In the genomic region with DNA sequence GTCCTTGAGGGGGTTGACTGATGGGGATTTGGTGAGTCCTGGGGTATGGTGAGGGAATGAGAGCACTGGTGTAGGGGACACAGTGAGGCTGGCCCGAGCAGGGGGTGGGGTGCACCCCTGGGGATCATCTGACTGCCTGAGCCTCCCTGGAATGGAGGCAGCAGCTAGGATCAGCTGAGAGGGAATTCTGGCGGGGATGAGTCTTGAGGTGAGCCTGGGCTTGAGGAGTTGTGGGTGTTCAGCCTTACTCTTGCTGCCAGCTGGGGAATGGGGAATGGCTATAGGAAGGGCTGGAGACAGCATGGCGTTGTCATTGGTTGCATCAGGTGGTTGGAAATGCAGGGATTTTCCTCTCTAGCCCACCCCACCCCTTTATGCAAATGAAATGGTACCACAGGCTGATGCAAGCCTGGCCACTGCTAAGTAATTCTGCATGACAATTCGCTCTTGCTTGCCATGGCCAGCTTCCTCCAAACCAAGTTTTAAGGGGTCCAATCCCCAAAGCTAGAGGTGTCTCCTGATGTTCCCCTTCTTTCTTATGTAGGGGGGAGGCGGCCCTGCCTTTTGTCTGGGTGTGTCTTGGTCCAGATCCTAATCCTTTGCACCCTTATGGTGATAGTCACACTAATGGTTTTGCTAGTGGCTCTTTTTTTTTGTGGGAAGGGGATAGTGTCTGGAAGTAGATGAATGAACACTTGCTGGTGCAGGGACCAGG, we compare ENCODE assay signal across 7 cellular contexts. TPM values are rescaled to one million over a fixed set of nuclear protein-coding genes. Genes with fewer than 3 reads are reported as not detected.
A peak's percentile ranks its signal among the peaks of the same experiment; 100 is the strongest.
DNase-seq lines count a peak whose midpoint lies in the region; ATAC-seq and TF ChIP-seq lines count a peak whose summit lies in the region.

No MANE protein-coding gene starts in this region.

- TF ChIP-seq CTCF in GM10266 (IDR thresholded peaks at IDR 0.05; ENCODE audit: control insufficient read depth, insufficient read depth, low read depth, missing control alignments): no peak
- TF ChIP-seq CTCF in suprapubic skin (IDR thresholded peaks at IDR 0.05): no peak

- no peaks in the 10 kb centered on the region for H3K27me3 Mint-ChIP-seq in activated CD8-positive, alpha-beta T cell treated with anti-CD3 and anti-CD28 coated beads, Interleukin-2, amount 10 ng/mL, durations not matched to agents 7 days and 5 days (ENCODE audit: low read depth)

- no peaks in the 10 kb centered on the region for H3K9me3 Mint-ChIP-seq in activated CD8-positive, alpha-beta T cell treated with anti-CD3 and anti-CD28 coated beads, Interleukin-2, amount 10 ng/mL, durations not matched to agents 7 days and 5 days (ENCODE audit: insufficient read depth)

- POLR2A ChIA-PET in activated CD8-positive, alpha-beta T cell treated with anti-CD3 and anti-CD28 coated beads, Interleukin-2, amount 10 ng/mL, durations not matched to agents 7 days and 5 days (lab: Charles Lee): interaction anchor here (1.2 kb wide), 1 partner anchor 8 kb away, joined by 5 read pairs; no protein-coding TSS in a partner anchor

- no peak overlapping the region for H3K4me3 Mint-ChIP-seq in activated CD8-positive, alpha-beta T cell treated with anti-CD3 and anti-CD28 coated beads, Interleukin-2, amount 10 ng/mL, durations not matched to agents 7 days and 5 days

- peaks cover 50% of the 10 kb centered on the region for H3K4me1 Mint-ChIP-seq in activated CD8-positive, alpha-beta T cell treated with anti-CD3 and anti-CD28 coated beads, Interleukin-2, amount 10 ng/mL, durations not matched to agents 7 days and 5 days (ENCODE audit: low read depth)

- no peaks in the 10 kb centered on the region for H3K9me3 ChIP-seq in suprapubic skin

- TF ChIP-seq EP300 in suprapubic skin (IDR thresholded peaks at IDR 0.05): no peak

- CTCF ChIA-PET in activated CD8-positive, alpha-beta T cell treated with anti-CD3 and anti-CD28 coated beads, Interleukin-2, amount 10 ng/mL, durations not matched to agents 7 days and 5 days (lab: Charles Lee): interaction anchor here (1.1 to 2.7 kb wide), 6 partner anchors 11 to 30 kb away, joined by 3 to 15 read pairs (median 4); no protein-coding TSS in a partner anchor

- H3K27ac Mint-ChIP-seq in activated CD8-positive, alpha-beta T cell treated with anti-CD3 and anti-CD28 coated beads, Interleukin-2, amount 10 ng/mL, durations not matched to agents 7 days and 5 days: peak overlapping the region; percentile 74

- DNase-seq in GM10266 (ENCODE audit: extremely low spot score) (peak; percentile 65), iPS DF 4.7 (ENCODE audit: extremely low read depth, low spot score) (peak; percentile 83), suprapubic skin (ENCODE audit: low spot score in 2 of 2) (no peak), cerebellar cortex (ENCODE audit: low spot score) (no peak), Ammon's horn (ENCODE audit: low spot score) (no peak)
- DNase-seq in activated CD8-positive, alpha-beta T cell treated with anti-CD3 and anti-CD28 coated beads, Interleukin-2, amount 10 ng/mL, durations not matched to agents 7 days and 5 days: no peak

- WGBS in suprapubic skin: 55% methylated on average over 5 of the region's 5 CpGs

- peaks cover 52% of the 10 kb centered on the region for H3K36me3 ChIP-seq in suprapubic skin

- peak overlapping the region; percentile 98 for H3K27ac ChIP-seq in suprapubic skin

- TF ChIP-seq POLR2A in suprapubic skin (IDR thresholded peaks at IDR 0.05): no peak

- H3K27me3 ChIP-seq in suprapubic skin: no peaks in the 10 kb centered on the region

- H3K36me3 Mint-ChIP-seq in activated CD8-positive, alpha-beta T cell treated with anti-CD3 and anti-CD28 coated beads, Interleukin-2, amount 10 ng/mL, durations not matched to agents 7 days and 5 days (ENCODE audit: low read depth): peaks cover 81% of the 10 kb centered on the region

- H3K4me1 ChIP-seq in suprapubic skin: peaks cover 94% of the 10 kb centered on the region

- peak overlapping the region; percentile 74 for H3K4me3 ChIP-seq in suprapubic skin

- ATAC-seq in HG02759 (IDR thresholded peaks at IDR 0.05; ENCODE audit: unreplicated experiment): peak; percentile 68
- no peak for ATAC-seq in activated CD8-positive, alpha-beta T cell treated with anti-CD3 and anti-CD28 coated beads, Interleukin-2, amount 10 ng/mL, durations not matched to agents 7 days and 5 days

RNA-seq across cellular contexts. Expression of gene NFE2L1, which starts 7.5 kb away (rescaled TPM):
- total RNA-seq in activated CD8-positive, alpha-beta T cell treated with anti-CD3 and anti-CD28 coated beads, Interleukin-2, amount 10 ng/mL, durations not matched to agents 7 days and 5 days: 10 to 100 TPM; 44.1 to 50.7 TPM
- total RNA-seq in suprapubic skin: 100 to 1,000 TPM in 2 of 4 donors, 10 to 100 TPM in 2; 89.9 to 250 (median 138) TPM

RNA-seq across cellular contexts. Expression of gene COPZ2, which starts 18.1 kb away (rescaled TPM):
- total RNA-seq in activated CD8-positive, alpha-beta T cell treated with anti-CD3 and anti-CD28 coated beads, Interleukin-2, amount 10 ng/mL, durations not matched to agents 7 days and 5 days: 1 to 10 TPM; 5.1 to 5.5 TPM
- total RNA-seq in suprapubic skin: 10 to 100 TPM in 3 of 4 donors, 1 to 10 TPM in 1; 9.7 to 17.2 (median 12.5) TPM

RNA-seq across cellular contexts. Expression of gene CBX1, which starts 45.6 kb away (rescaled TPM):
- 10 to 100 TPM; 68.2 to 70.3 TPM for total RNA-seq in activated CD8-positive, alpha-beta T cell treated with anti-CD3 and anti-CD28 coated beads, Interleukin-2, amount 10 ng/mL, durations not matched to agents 7 days and 5 days
- total RNA-seq in suprapubic skin: 10 to 100 TPM; 18.4 to 27.5 (median 22.3) TPM

RNA-seq across cellular contexts. Expression of gene SNX11, which starts 51.9 kb away (rescaled TPM):
- 10 to 100 TPM; 33.3 to 34.2 TPM for total RNA-seq in activated CD8-positive, alpha-beta T cell treated with anti-CD3 and anti-CD28 coated beads, Interleukin-2, amount 10 ng/mL, durations not matched to agents 7 days and 5 days
- 10 to 100 TPM in 3 of 4 donors, 1 to 10 TPM in 1; 8.4 to 16.4 (median 13.1) TPM for total RNA-seq in suprapubic skin

Comparison
In these comparisons a context has a peak if more than half of its experiments do, and no peak if none do; other contexts are left out.
1. DNase-seq: peak in GM10266 (single experiment) and iPS DF 4.7 (single experiment); none in activated CD8-positive, alpha-beta T cell treated with anti-CD3 and anti-CD28 coated beads, Interleukin-2, amount 10 ng/mL, durations not matched to agents 7 days and 5 days (single experiment), suprapubic skin (0 of 2), cerebellar cortex (single experiment) and Ammon's horn (single experiment).